Comparison of ENCODE assay signal across 8 cellular contexts in genomic region chr19:45716314-45717130, GRCh38. TPM values are rescaled to one million over a fixed set of nuclear protein-coding genes. Genes with fewer than 3 reads are reported as not detected.
DNase-seq lines count a peak whose midpoint lies in the region; ATAC-seq, FAIRE-seq and TF ChIP-seq lines count a peak whose summit lies in the region.

No MANE protein-coding gene starts in this region.

- H3K9me3 ChIP-seq in DND-41 (ENCODE audit: insufficient read depth, low read length, severe bottlenecking) (no peaks in the 10 kb centered on the region), gastroesophageal sphincter (no peaks in the 10 kb centered on the region), pancreas (no peaks in the 10 kb centered on the region)

- DNase-seq in DND-41 (peak; percentile 30), NB4 (ENCODE audit: low read depth) (peak; percentile 9), pancreas (no peak), NCI-H2196 (lab: John Stamatoyannopoulos, UW; ENCODE audit: unreplicated experiment) (no peak), NCI-H774 (lab: John Stamatoyannopoulos, UW) (no peak)

- peaks cover 53% of the 10 kb centered on the region for H3K36me3 Mint-ChIP-seq in activated T-helper 17 cell treated with anti-CD3 and anti-CD28 coated beads, Interleukin-2, amount 50 U/mL, for 72 hours (ENCODE audit: low read depth)

- peak overlapping the region; percentile 84 for H3K4me2 ChIP-seq in DND-41 (ENCODE audit: insufficient read depth, low read length)

- no peak for ATAC-seq in DND-41 (ENCODE audit: insufficient read depth, low read depth)
- ATAC-seq in activated T-helper 17 cell treated with anti-CD3 and anti-CD28 coated beads, Interleukin-2, amount 50 U/mL, for 72 hours (replicated peaks): no peak
- no peak for ATAC-seq in gastroesophageal sphincter
- ATAC-seq in pancreas: peak; percentile 4 to 34 (median 21)
- ATAC-seq in GM19023 (IDR thresholded peaks at IDR 0.05; ENCODE audit: unreplicated experiment): no peak

- no peak for TF ChIP-seq POLR2A in NB4 (IDR thresholded peaks at IDR 0.05; ENCODE audit: extremely low read depth, insufficient read length)
- TF ChIP-seq POLR2A in gastroesophageal sphincter (IDR thresholded peaks at IDR 0.05): no peak

- H3K27ac ChIP-seq in DND-41 (ENCODE audit: low read length): peak overlapping the region; percentile 78
- peak overlapping the region; percentile 80 to 93 (median 92) for H3K27ac ChIP-seq in gastroesophageal sphincter
- peak overlapping the region; percentile 47 to 86 (median 68) for H3K27ac ChIP-seq in pancreas

- no peaks in the 10 kb centered on the region for H3K27me3 Mint-ChIP-seq in activated T-helper 17 cell treated with anti-CD3 and anti-CD28 coated beads, Interleukin-2, amount 50 U/mL, for 72 hours

- peak overlapping the region; percentile 88 for H3K27ac Mint-ChIP-seq in activated T-helper 17 cell treated with anti-CD3 and anti-CD28 coated beads, Interleukin-2, amount 50 U/mL, for 72 hours

- FAIRE-seq in pancreas (lab: Jason Lieb, UNC): no peak

- H2AFZ ChIP-seq in DND-41 (ENCODE audit: low read depth, low read length): peak overlapping the region; percentile 52

- 0 to 3% methylated on average over 9 to 17 of the region's 24 CpGs for WGBS in gastroesophageal sphincter (ENCODE audit: low coverage in 1 of 2), 2 donors
- WGBS in pancreas, 2 donors: 1% methylated on average over 24 of the region's 24 CpGs

- intact Hi-C loops in pancreas (cut with DNase I): loop anchor here in 1 of 3 donors (10.0 kb wide), 1 partner anchor 48 kb away; the partner anchor contains the start of gene SIX5

- H3K4me3 ChIP-seq in DND-41 (ENCODE audit: low read depth in 1 of 2, low read length in 2 of 2) (peak overlapping the region; percentile 30 to 63; a peak in 3 of 4 replicates), NB4 (ENCODE audit: low read depth, low read length) (peak overlapping the region; percentile 69), gastroesophageal sphincter (peak overlapping the region; percentile 69 to 93), pancreas (peak overlapping the region; percentile 24 to 51 (median 37))

- TF ChIP-seq CTCF in DND-41 (IDR thresholded peaks at IDR 0.05; ENCODE audit: borderline replicate concordance, extremely low read depth, low read length, poor library complexity, severe bottlenecking) (no peak), NB4 (IDR thresholded peaks at IDR 0.05; ENCODE audit: low read depth, low read length) (no peak), gastroesophageal sphincter (IDR thresholded peaks at IDR 0.05) (no peak), pancreas (IDR thresholded peaks at IDR 0.05) (no peak)

- H3K4me1 Mint-ChIP-seq in activated T-helper 17 cell treated with anti-CD3 and anti-CD28 coated beads, Interleukin-2, amount 50 U/mL, for 72 hours: peaks cover 22% of the 10 kb centered on the region

- H3K4me3 Mint-ChIP-seq in activated T-helper 17 cell treated with anti-CD3 and anti-CD28 coated beads, Interleukin-2, amount 50 U/mL, for 72 hours: peak overlapping the region; percentile 84

- H3K9ac ChIP-seq in DND-41 (ENCODE audit: low read depth, low read length): peak overlapping the region; percentile 63

- H3K79me2 ChIP-seq in DND-41 (ENCODE audit: insufficient read depth, low read length): peaks cover 90% of the 10 kb centered on the region

- H3K27me3 ChIP-seq in DND-41 (ENCODE audit: insufficient read depth, low read length, poor library complexity) (no peaks in the 10 kb centered on the region), gastroesophageal sphincter (no peaks in the 10 kb centered on the region), pancreas (no peaks in the 10 kb centered on the region)

- H4K20me1 ChIP-seq in DND-41 (ENCODE audit: insufficient read depth, low read length): peaks cover 19% of the 10 kb centered on the region

- H3K36me3 ChIP-seq in DND-41 (ENCODE audit: insufficient read depth, low read length): peaks cover 31% of the 10 kb centered on the region
- peaks cover 0 to 35% of the 10 kb centered on the region in 2 donors for H3K36me3 ChIP-seq in gastroesophageal sphincter
- no peaks in the 10 kb centered on the region for H3K36me3 ChIP-seq in pancreas

- H3K9me3 Mint-ChIP-seq in activated T-helper 17 cell treated with anti-CD3 and anti-CD28 coated beads, Interleukin-2, amount 50 U/mL, for 72 hours: no peaks in the 10 kb centered on the region

- TF ChIP-seq EP300 in gastroesophageal sphincter (IDR thresholded peaks at IDR 0.05): no peak

- H3K4me1 ChIP-seq in DND-41 (ENCODE audit: insufficient read depth, low read length) (peaks cover 19% of the 10 kb centered on the region), gastroesophageal sphincter (peaks cover 0 to 29% (median 11%) of the 10 kb centered on the region in 3 donors), pancreas (peaks cover 0 to 14% (median 8%) of the 10 kb centered on the region in 3 donors)

RNA-seq across cellular contexts. Expression of gene FBXO46, which starts 14.2 kb away (rescaled TPM):
- 10 to 100 TPM; 39.4 to 44.3 TPM for total RNA-seq in activated T-helper 17 cell treated with anti-CD3 and anti-CD28 coated beads, Interleukin-2, amount 50 U/mL, for 72 hours
- total RNA-seq in gastroesophageal sphincter (10 to 100 TPM; 12.1 to 20.5 (median 14.9) TPM), pancreas (10 to 100 TPM in 4 of 6 donors, 1 to 10 TPM in 2; 6.7 to 11.3 (median 10.7) TPM)
- polyA plus RNA-seq in pancreas: 1 to 10 TPM; 8.3 to 8.7 TPM

RNA-seq across cellular contexts. Expression of gene MEIOSIN, which starts 16.7 kb away (rescaled TPM):
- total RNA-seq in activated T-helper 17 cell treated with anti-CD3 and anti-CD28 coated beads, Interleukin-2, amount 50 U/mL, for 72 hours: under 1 TPM in 1 of 2 donors, not detected in 1; 0.37 TPM
- total RNA-seq in gastroesophageal sphincter (not detected), pancreas (not detected)
- polyA plus RNA-seq in pancreas: not detected

RNA-seq across cellular contexts. Expression of gene QPCTL, which starts 24.1 kb away (rescaled TPM):
- 10 to 100 TPM; 13.6 to 15.5 TPM for total RNA-seq in activated T-helper 17 cell treated with anti-CD3 and anti-CD28 coated beads, Interleukin-2, amount 50 U/mL, for 72 hours
- total RNA-seq in gastroesophageal sphincter (1 to 10 TPM; 2.7 to 6.6 (median 4.2) TPM), pancreas (1 to 10 TPM; 3.4 to 6.3 (median 4.9) TPM)
- 1 to 10 TPM; 5.5 to 7.3 TPM for polyA plus RNA-seq in pancreas

RNA-seq across cellular contexts. Expression of gene SNRPD2, which starts 24.8 kb away (rescaled TPM):
- 100 to 1,000 TPM; 544 to 752 TPM for total RNA-seq in activated T-helper 17 cell treated with anti-CD3 and anti-CD28 coated beads, Interleukin-2, amount 50 U/mL, for 72 hours
- total RNA-seq in gastroesophageal sphincter (100 to 1,000 TPM; 113 to 201 (median 152) TPM), pancreas (100 to 1,000 TPM in 5 of 6 donors, 10 to 100 TPM in 1; 77.6 to 141 (median 133) TPM)
- 100 to 1,000 TPM; 125 to 183 TPM for polyA plus RNA-seq in pancreas

RNA-seq across cellular contexts. Expression of gene GIPR, which starts 48.5 kb away (rescaled TPM):
- total RNA-seq in activated T-helper 17 cell treated with anti-CD3 and anti-CD28 coated beads, Interleukin-2, amount 50 U/mL, for 72 hours: 10 to 100 TPM in 1 of 2 donors, 1 to 10 TPM in 1; 7.5 to 32.3 TPM
- total RNA-seq in gastroesophageal sphincter: under 1 TPM in 1 of 4 donors, not detected in 3; 0.54 TPM
- 10 to 100 TPM in 1 of 6 donors, 1 to 10 TPM in 5; 2.6 to 10.1 (median 6.6) TPM for total RNA-seq in pancreas
- polyA plus RNA-seq in pancreas: 10 to 100 TPM; 28.7 to 49.0 TPM

Comparison
In these comparisons a context has a peak if more than half of its experiments do, and no peak if none do; other contexts are left out.
1. ATAC-seq: peak in pancreas (4 of 4); none in DND-41 (single experiment), activated T-helper 17 cell treated with anti-CD3 and anti-CD28 coated beads, Interleukin-2, amount 50 U/mL, for 72 hours (single experiment), gastroesophageal sphincter (single experiment) and GM19023 (single experiment).
2. DNase-seq: peak in DND-41 (single experiment) and NB4 (single experiment); none in pancreas (0 of 6), NCI-H2196 (single experiment) and NCI-H774 (single experiment).
3. Peak in every context shown above with its lines, with median percentiles within 50 percentile points of each other: H3K27ac ChIP-seq and H3K4me3 ChIP-seq.